23 cellular contexts compared by ENCODE assay signal in genomic region chr10:19731560-19731959, GRCh38.
A peak's percentile ranks its signal among the peaks of the same experiment; 100 is the strongest.
DNase-seq lines count a peak whose midpoint lies in the region; ATAC-seq, FAIRE-seq and TF ChIP-seq lines count a peak whose summit lies in the region.
"Had no signal": no experiment of that assay in that cellular context is flagged by ENCODE, and none has a peak within 500 bp of the region (broad histone marks: within the 10 kb centered on the region; RNA-seq: fewer than 3 reads in every experiment).

No MANE protein-coding gene starts in this region.

- no peaks in the 10 kb centered on the region for H3K36me3 Mint-ChIP-seq in CD8-positive, alpha-beta T cell
- H3K36me3 Mint-ChIP-seq: CD14-positive monocyte had no signal

- POLR2A ChIA-PET in CD8-positive, alpha-beta T cell (lab: Charles Lee) = no interaction called here

- CTCF ChIA-PET in CD8-positive, alpha-beta T cell (lab: Charles Lee) = no interaction called here

- H3K27ac ChIP-seq in pancreas (no peak overlapping the region), vagina (peak overlapping the region; percentile 10)
- H3K27ac ChIP-seq in CD8-positive, alpha-beta T cell (ENCODE audit: low read depth, low read length) = no peak overlapping the region
- H3K27ac ChIP-seq: A549; BLaER1 treated with 17β-estradiol and CSF1 and Interleukin-3, amounts not matched to agents 10 nM and 100 nM had no signal

- no peaks in the 10 kb centered on the region for H3K27me3 ChIP-seq in pancreas
- no peaks in the 10 kb centered on the region for H3K27me3 ChIP-seq in vagina
- H3K27me3 ChIP-seq in CD8-positive, alpha-beta T cell (ENCODE audit: insufficient read depth, low read length) = no peaks in the 10 kb centered on the region
- H3K27me3 ChIP-seq: BE2C; BLaER1 treated with 17β-estradiol and CSF1 and Interleukin-3, amounts not matched to agents 10 nM and 100 nM had no signal

- H3K36me3 ChIP-seq in mucosa of descending colon (ENCODE audit: low read depth) (no peaks in the 10 kb centered on the region), pancreas (no peaks in the 10 kb centered on the region), vagina (no peaks in the 10 kb centered on the region)
- no peaks in the 10 kb centered on the region for H3K36me3 ChIP-seq in CD8-positive, alpha-beta T cell (ENCODE audit: insufficient read depth, low read length)
- H3K36me3 ChIP-seq: BE2C; BLaER1 treated with 17β-estradiol and CSF1 and Interleukin-3, amounts not matched to agents 10 nM and 100 nM had no signal

- peak; percentile 52 for ATAC-seq in mucosa of descending colon
- no peak for ATAC-seq in pancreas
- ATAC-seq in CD8-positive, alpha-beta T cell = no peak
- ATAC-seq: A549, GM23338, HCT116 had no signal

- peak; percentile 61 for FAIRE-seq in pancreas (lab: Jason Lieb, UNC)
- FAIRE-seq: A549, GM12891, GM18507 had no signal

- intact Hi-C loops in mucosa of descending colon (cut with DNase I, micrococcal nuclease) = no loop called here
- intact Hi-C loops in pancreas (cut with DNase I) = no loop called here
- intact Hi-C loops in vagina (cut with DNase I) = no loop called here
- intact Hi-C loops in CD8-positive, alpha-beta T cell (cut with DNase I, micrococcal nuclease) = no loop called here

- H3K9me3 Mint-ChIP-seq in CD8-positive, alpha-beta T cell = peaks cover 5% of the 10 kb centered on the region
- H3K9me3 Mint-ChIP-seq: GM23338 had no signal

- no peak overlapping the region for H3K27ac Mint-ChIP-seq in CD8-positive, alpha-beta T cell
- H3K27ac Mint-ChIP-seq: CD14-positive monocyte; CD4-positive, alpha-beta T cell; GM23338; H9 had no signal

- no peaks in the 10 kb centered on the region for H3K4me1 Mint-ChIP-seq in CD8-positive, alpha-beta T cell (ENCODE audit: low read depth)
- H3K4me1 Mint-ChIP-seq: GM23338, H9 had no signal

- 78 to 90% methylated on average over 2 of the region's 2 CpGs for WGBS in pancreas, 2 donors

- H3K4me1 ChIP-seq in mucosa of descending colon (ENCODE audit: low read depth) (no peaks in the 10 kb centered on the region), pancreas (no peaks in the 10 kb centered on the region), vagina (peaks cover 6% of the 10 kb centered on the region)
- H3K4me1 ChIP-seq in CD8-positive, alpha-beta T cell (ENCODE audit: insufficient read depth, low read length) = no peaks in the 10 kb centered on the region
- H3K4me1 ChIP-seq: A549, BE2C had no signal

- no peak overlapping the region for H3K4me3 Mint-ChIP-seq in CD8-positive, alpha-beta T cell
- H3K4me3 Mint-ChIP-seq: CD14-positive monocyte; CD4-positive, alpha-beta T cell; GM23338; H9 had no signal

- no peak overlapping the region for H3K4me3 ChIP-seq in mucosa of descending colon
- no peak overlapping the region for H3K4me3 ChIP-seq in pancreas
- H3K4me3 ChIP-seq in vagina = no peak overlapping the region
- H3K4me3 ChIP-seq in CD8-positive, alpha-beta T cell (ENCODE audit: low read depth, low read length) = no peak overlapping the region
- H3K4me3 ChIP-seq: A549; BLaER1 treated with 17β-estradiol and CSF1 and Interleukin-3, amounts not matched to agents 10 nM and 100 nM; GM23338 had no signal

- no peaks in the 10 kb centered on the region for H3K9me3 ChIP-seq in mucosa of descending colon
- no peaks in the 10 kb centered on the region for H3K9me3 ChIP-seq in pancreas
- no peaks in the 10 kb centered on the region for H3K9me3 ChIP-seq in vagina
- no peaks in the 10 kb centered on the region for H3K9me3 ChIP-seq in CD8-positive, alpha-beta T cell (ENCODE audit: low read length)
- H3K9me3 ChIP-seq: A549, BE2C had no signal

- no peak for TF ChIP-seq POLR2A in vagina (IDR thresholded peaks at IDR 0.05)

- H3K27me3 Mint-ChIP-seq in CD8-positive, alpha-beta T cell (ENCODE audit: low read depth) = no peaks in the 10 kb centered on the region
- H3K27me3 Mint-ChIP-seq: CD4-positive, alpha-beta T cell had no signal

- TF ChIP-seq CTCF in mucosa of descending colon (IDR thresholded peaks at IDR 0.05) = no peak
- TF ChIP-seq CTCF in pancreas (IDR thresholded peaks at IDR 0.05) = no peak
- no peak for TF ChIP-seq CTCF in vagina (IDR thresholded peaks at IDR 0.05)
- TF ChIP-seq CTCF in CD8-positive, alpha-beta T cell (IDR thresholded peaks at IDR 0.05) = no peak

- DNase-seq in dedifferentiated amniotic fluid mesenchymal stem cell (ENCODE audit: extremely low spot score) = peak; percentile 3
- no peak for DNase-seq in mucosa of descending colon
- no peak for DNase-seq in pancreas
- DNase-seq in vagina (ENCODE audit: extremely low spot score in 2 of 2) = no peak
- no peak for DNase-seq in NK-92 treated with Interleukin-12 subunit alpha and Interleukin-12 subunit beta, amount 100 ng/mL, for 24 hours (lab: John Stamatoyannopoulos, UW)
- no peak for DNase-seq in mucosa of gallbladder (ENCODE audit: low spot score)
- DNase-seq in CD8-positive, alpha-beta T cell = no peak
- DNase-seq: 8988T; ACHN; AML-193; BE2C; CD4-positive, alpha-beta T cell; DMS53; DMS79 treated with DMSO at 0.1 percent for 48 hours; GF-D8; H9 had no signal
